24 cellular contexts compared by ENCODE assay signal in the genomic region with DNA sequence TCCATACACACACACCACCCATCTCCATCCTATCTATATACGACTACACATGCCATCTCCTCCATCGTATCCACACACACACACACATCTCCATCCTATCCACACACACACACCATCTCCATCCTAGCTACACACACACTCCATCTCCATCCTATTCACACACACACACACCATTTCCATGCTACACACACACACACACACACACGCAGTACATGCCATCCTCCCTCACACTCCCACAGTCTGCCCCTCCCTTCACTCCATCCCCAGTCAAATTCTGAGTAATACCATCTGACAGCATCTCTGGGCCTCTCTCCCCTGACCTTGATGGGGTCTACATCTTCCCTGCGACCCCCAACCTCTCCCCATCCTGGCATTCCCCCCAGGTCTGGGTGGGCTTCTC.
"Had no signal": no experiment of that assay in that cellular context is flagged by ENCODE, and none has a peak within 500 bp of the region (broad histone marks: within the 10 kb centered on the region; RNA-seq: fewer than 3 reads in every experiment).

No MANE protein-coding gene starts in this region.

- ATAC-seq: effector memory CD8-positive, alpha-beta T cell; heart left ventricle; left lobe of liver; right lobe of liver; stimulated activated naive CD8-positive, alpha-beta T cell treated with anti-CD3 and anti-CD28 coated beads, Interleukin-15, amount 100 ng/mL, for 72 hours had no signal

- FAIRE-seq: endometrium, frontal cortex, kidney had no signal

- DNase-seq: cerebellar nuclear complex; cortex of kidney; effector memory CD8-positive, alpha-beta T cell; erythroblast; esophagus squamous epithelium; heart left ventricle; kidney; natural killer cell; right lobe of liver; stimulated activated CD4-positive, alpha-beta T cell treated with anti-CD3 and anti-CD28 coated beads, Interleukin-12 subunit alpha, Interleukin-12 subunit beta, amount 100 ng/mL, for 4 hours; stimulated activated CD4-positive, alpha-beta T cell treated with anti-CD3 and anti-CD28 coated beads, Interleukin-1b, Interleukin-23, amount 100 ng/mL, for 48 hours; stimulated activated CD4-positive, alpha-beta T cell treated with anti-CD3 and anti-CD28 coated beads, Interleukin-4, amount 100 ng/mL, for 1 hour; stimulated activated CD8-positive, alpha-beta memory T cell treated with anti-CD3 and anti-CD28 coated beads, Interleukin-4, amount 100 ng/mL, for 48 hours; stimulated activated naive CD4-positive, alpha-beta T cell; stimulated activated naive CD8-positive, alpha-beta T cell treated with anti-CD3 and anti-CD28 coated beads, Interleukin-15, amount 100 ng/mL, for 72 hours; trophoblast cell had no signal

- H3K36me3 ChIP-seq: esophagus squamous epithelium, heart left ventricle, right lobe of liver, suprapubic skin had no signal

- H3K27ac ChIP-seq: esophagus squamous epithelium, heart left ventricle, hepatocyte, parathyroid adenoma, right lobe of liver, suprapubic skin had no signal

- H3K79me2 ChIP-seq: hepatocyte, parathyroid adenoma had no signal

- H3K4me1 Mint-ChIP-seq: natural killer cell had no signal

- H3K4me2 ChIP-seq: hepatocyte, smooth muscle cell had no signal

- H3K4me3 Mint-ChIP-seq: effector memory CD8-positive, alpha-beta T cell; natural killer cell; stimulated activated naive CD8-positive, alpha-beta T cell treated with anti-CD3 and anti-CD28 coated beads, Interleukin-15, amount 100 ng/mL, for 72 hours had no signal

- H3K9me3 Mint-ChIP-seq: effector memory CD8-positive, alpha-beta T cell; natural killer cell; stimulated activated naive CD8-positive, alpha-beta T cell treated with anti-CD3 and anti-CD28 coated beads, Interleukin-15, amount 100 ng/mL, for 72 hours had no signal

- H3K9ac ChIP-seq: parathyroid adenoma had no signal

- H2AFZ ChIP-seq: hepatocyte, parathyroid adenoma had no signal

- H3K9me3 ChIP-seq: esophagus squamous epithelium, heart left ventricle, right lobe of liver, suprapubic skin had no signal

- H3K27ac Mint-ChIP-seq: effector memory CD8-positive, alpha-beta T cell; natural killer cell; progenitor cell of endocrine pancreas; stimulated activated naive CD8-positive, alpha-beta T cell treated with anti-CD3 and anti-CD28 coated beads, Interleukin-15, amount 100 ng/mL, for 72 hours had no signal

- H3K36me3 Mint-ChIP-seq: natural killer cell had no signal

- H3K4me1 ChIP-seq: esophagus squamous epithelium, heart left ventricle, parathyroid adenoma, right lobe of liver, suprapubic skin had no signal

- H3K4me3 ChIP-seq: esophagus squamous epithelium, heart left ventricle, hepatocyte, right lobe of liver, smooth muscle cell, suprapubic skin had no signal
